In the genomic region with DNA sequence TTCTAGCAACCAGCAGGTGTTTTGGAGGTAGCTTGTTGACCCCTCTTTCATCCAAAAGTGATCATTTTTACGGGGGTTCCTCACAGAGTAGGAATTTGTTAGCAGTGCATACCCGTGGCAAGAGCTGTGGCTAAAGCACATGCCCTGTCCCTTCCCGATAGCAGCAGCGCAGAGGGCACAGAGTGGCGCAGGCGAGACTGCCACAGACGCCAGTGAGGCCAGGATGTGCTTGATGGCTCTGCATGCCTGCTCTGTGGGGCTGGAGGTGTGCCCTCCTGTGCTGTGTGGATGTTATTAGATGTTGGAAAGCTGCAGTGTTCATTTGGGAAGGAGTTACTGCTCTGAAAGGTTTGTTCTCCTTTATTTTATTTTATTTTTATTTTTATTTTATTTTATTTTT, we compare ENCODE assay signal across 1 cellular context.
TF ChIP-seq lines count a peak whose summit lies in the region.

No MANE protein-coding gene starts in this region.

TF ChIP-seq in IMR-90, 13 proteins besides CTCF, POLR2A, EP300 and RAD21:
- TF ChIP-seq MAZ (IDR thresholded peaks at IDR 0.05; ENCODE audit: borderline replicate concordance, low read depth, low read length): no peak
- TF ChIP-seq NFE2L2 (IDR thresholded peaks at IDR 0.05; ENCODE audit: low read depth, low read length): no peak
- no peak for TF ChIP-seq FOS (IDR thresholded peaks at IDR 0.05; ENCODE audit: low read depth, low read length)
- TF ChIP-seq, protein P1, sequence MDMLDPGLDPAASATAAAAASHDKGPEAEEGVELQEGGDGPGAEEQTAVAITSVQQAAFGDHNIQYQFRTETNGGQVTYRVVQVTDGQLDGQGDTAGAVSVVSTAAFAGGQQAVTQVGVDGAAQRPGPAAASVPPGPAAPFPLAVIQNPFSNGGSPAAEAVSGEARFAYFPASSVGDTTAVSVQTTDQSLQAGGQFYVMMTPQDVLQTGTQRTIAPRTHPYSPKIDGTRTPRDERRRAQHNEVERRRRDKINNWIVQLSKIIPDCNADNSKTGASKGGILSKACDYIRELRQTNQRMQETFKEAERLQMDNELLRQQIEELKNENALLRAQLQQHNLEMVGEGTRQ (IDR thresholded peaks at IDR 0.05; ENCODE audit: low read depth, low read length): no peak
- TF ChIP-seq RFX5 (IDR thresholded peaks at IDR 0.05; ENCODE audit: low read depth, low read length): no peak
- no peak for TF ChIP-seq MXI1 (IDR thresholded peaks at IDR 0.05; ENCODE audit: borderline replicate concordance, low read depth, low read length)
- no peak for TF ChIP-seq MAFK (IDR thresholded peaks at IDR 0.05; ENCODE audit: low read depth, low read length)
- no peak for TF ChIP-seq RCOR1 (IDR thresholded peaks at IDR 0.05; ENCODE audit: insufficient replicate concordance, low read length)
- TF ChIP-seq, protein P2, sequence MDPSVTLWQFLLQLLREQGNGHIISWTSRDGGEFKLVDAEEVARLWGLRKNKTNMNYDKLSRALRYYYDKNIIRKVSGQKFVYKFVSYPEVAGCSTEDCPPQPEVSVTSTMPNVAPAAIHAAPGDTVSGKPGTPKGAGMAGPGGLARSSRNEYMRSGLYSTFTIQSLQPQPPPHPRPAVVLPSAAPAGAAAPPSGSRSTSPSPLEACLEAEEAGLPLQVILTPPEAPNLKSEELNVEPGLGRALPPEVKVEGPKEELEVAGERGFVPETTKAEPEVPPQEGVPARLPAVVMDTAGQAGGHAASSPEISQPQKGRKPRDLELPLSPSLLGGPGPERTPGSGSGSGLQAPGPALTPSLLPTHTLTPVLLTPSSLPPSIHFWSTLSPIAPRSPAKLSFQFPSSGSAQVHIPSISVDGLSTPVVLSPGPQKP (IDR thresholded peaks at IDR 0.05; ENCODE audit: borderline replicate concordance, low read depth, low read length): no peak
- no peak for TF ChIP-seq BHLHE40 (IDR thresholded peaks at IDR 0.05; ENCODE audit: low read depth, low read length)
- no peak for TF ChIP-seq SMC3 (IDR thresholded peaks at IDR 0.05; ENCODE audit: low read depth, low read length)
- TF ChIP-seq CHD1 (IDR thresholded peaks at IDR 0.05; ENCODE audit: low read depth, low read length): no peak
- TF ChIP-seq CEBPB (IDR thresholded peaks at IDR 0.05; ENCODE audit: low read depth, low read length): no peak
